Comparison of ENCODE assay signal across 26 cellular contexts in the genomic region with DNA sequence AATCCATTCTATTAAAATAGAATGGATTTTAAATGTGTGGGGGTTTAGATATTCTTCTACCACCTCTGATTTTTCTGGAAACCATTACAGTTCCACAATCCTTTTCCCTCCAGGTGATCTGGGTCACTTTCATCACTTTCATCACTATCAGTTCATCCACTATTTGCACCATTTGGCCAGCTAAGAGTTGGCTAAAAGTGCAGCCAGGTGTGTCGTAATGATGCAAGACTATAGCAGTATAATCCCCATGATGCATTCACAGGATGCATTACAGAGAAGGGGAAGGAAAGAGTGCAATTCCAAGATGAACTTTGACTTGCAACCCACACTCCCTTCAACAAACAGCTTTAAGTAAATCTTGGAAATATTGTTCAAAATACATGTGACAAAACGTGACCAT. TPM values are rescaled to one million over a fixed set of nuclear protein-coding genes. Genes with fewer than 3 reads are reported as not detected.
DNase-seq lines count a peak whose midpoint lies in the region; ATAC-seq, FAIRE-seq and TF ChIP-seq lines count a peak whose summit lies in the region.
"Had no signal": no experiment of that assay in that cellular context is flagged by ENCODE, and none has a peak within 500 bp of the region (broad histone marks: within the 10 kb centered on the region; RNA-seq: fewer than 3 reads in every experiment).

No MANE protein-coding gene starts in this region.

- TF ChIP-seq CTCF in HEK293 (tag by site-specific recombination; IDR thresholded peaks at IDR 0.05): no peak

- H3K36me3 Mint-ChIP-seq in activated T-helper 17 cell treated with anti-CD3 and anti-CD28 coated beads, Interleukin-2, amount 50 U/mL, for 72 hours (ENCODE audit: low read depth): peaks cover 25% of the 10 kb centered on the region

- no peaks in the 10 kb centered on the region for H4K20me1 ChIP-seq in Karpas-422 (ENCODE audit: insufficient read depth, low read depth, low read length)
- H4K20me1 ChIP-seq: BLaER1 had no signal

- no peak overlapping the region for H2AFZ ChIP-seq in Karpas-422 (ENCODE audit: low read length)

- no peak overlapping the region for H3K27ac ChIP-seq in HEK293 (ENCODE audit: extremely low read depth, low read depth, low read length)
- no peak overlapping the region for H3K27ac ChIP-seq in Karpas-422 (ENCODE audit: low read length)
- H3K27ac ChIP-seq: BLaER1 had no signal

- TF ChIP-seq POLR2A in GM12891 (IDR thresholded peaks at IDR 0.05; ENCODE audit: low read depth, low read length): no peak

- peak overlapping the region; percentile 73 for H3K27ac Mint-ChIP-seq in activated T-helper 17 cell treated with anti-CD3 and anti-CD28 coated beads, Interleukin-2, amount 50 U/mL, for 72 hours
- H3K27ac Mint-ChIP-seq: CD8-positive, alpha-beta memory T cell had no signal

- DNase-seq in GM12891 (ENCODE audit: insufficient read length, low spot score): no peak
- DNase-seq in Karpas-422: no peak
- DNase-seq in effector CD4-positive, alpha-beta T cell: no peak
- DNase-seq in NCI-H2107 (lab: John Stamatoyannopoulos, UW): no peak
- DNase-seq: 8988T; ACHN; BE2C; C1 segment of cervical spinal cord; CD4-positive, alpha-beta memory T cell; CD4-positive, CD25-positive, alpha-beta regulatory T cell; CD8-positive, alpha-beta memory T cell; COR-L47; DMS 273 treated with DMSO at 0.1 percent for 48 hours; DMS153; DMS53; DMS79; DND-41; EL; GDM1 had no signal

- H3K9me3 ChIP-seq in HEK293 (ENCODE audit: control insufficient read depth, insufficient read depth, low read depth, low read length): no peaks in the 10 kb centered on the region
- no peaks in the 10 kb centered on the region for H3K9me3 ChIP-seq in Karpas-422 (ENCODE audit: low read length)
- H3K9me3 ChIP-seq: BE2C had no signal

- no peaks in the 10 kb centered on the region for H3K79me2 ChIP-seq in Karpas-422 (ENCODE audit: low read length)

- peaks cover 9 to 66% of the 10 kb centered on the region in 2 experiments; a peak in 2 of 3 replicates for H3K36me3 ChIP-seq in HEK293 (ENCODE audit: control insufficient read depth in 2 of 2, insufficient read depth in 1 of 2, low read length in 2 of 2)
- no peaks in the 10 kb centered on the region for H3K36me3 ChIP-seq in Karpas-422 (ENCODE audit: insufficient read depth, low read length)
- H3K36me3 ChIP-seq: BLaER1 had no signal

- CTCF ChIA-PET in HEK293 (lab: Yijun Ruan, JAX): interaction anchor here (1.9 kb wide), 1 partner anchor 507 kb away, joined by 10 read pairs; no protein-coding TSS in a partner anchor

- peak; percentile 50 for FAIRE-seq in GM12891 (lab: Jason Lieb, UNC)
- FAIRE-seq: A204.1, GM12878 had no signal

- H3K4me3 ChIP-seq in HEK293 (ENCODE audit: low read depth, low read length): no peak overlapping the region
- H3K4me3 ChIP-seq in Karpas-422 (ENCODE audit: low read length): no peak overlapping the region
- H3K4me3 ChIP-seq: BLaER1, GM12878 had no signal

- H3K4me1 ChIP-seq in HEK293 (ENCODE audit: control insufficient read depth, insufficient read depth, low read length) (no peaks in the 10 kb centered on the region), Karpas-422 (ENCODE audit: low read length) (peaks cover 23% of the 10 kb centered on the region)
- H3K4me1 ChIP-seq: BE2C had no signal

- POLR2A ChIA-PET in HEK293 (lab: Yijun Ruan, JAX): no interaction called here

- H3K4me3 Mint-ChIP-seq in activated T-helper 17 cell treated with anti-CD3 and anti-CD28 coated beads, Interleukin-2, amount 50 U/mL, for 72 hours: no peak overlapping the region
- H3K4me3 Mint-ChIP-seq: CD14-positive monocyte; CD4-positive, alpha-beta memory T cell; CD4-positive, CD25-positive, alpha-beta regulatory T cell; CD8-positive, alpha-beta memory T cell had no signal

- no peaks in the 10 kb centered on the region; the same call in 1 of the 2 replicates for H3K27me3 ChIP-seq in Karpas-422 (ENCODE audit: low read length)
- H3K27me3 ChIP-seq: BE2C had no signal

- no peaks in the 10 kb centered on the region for H3K9me2 ChIP-seq in Karpas-422 (replicated peaks; ENCODE audit: insufficient read depth, low read length)

- H3K27me3 Mint-ChIP-seq in activated T-helper 17 cell treated with anti-CD3 and anti-CD28 coated beads, Interleukin-2, amount 50 U/mL, for 72 hours: no peaks in the 10 kb centered on the region
- H3K27me3 Mint-ChIP-seq: CD4-positive, alpha-beta memory T cell; CD4-positive, CD25-positive, alpha-beta regulatory T cell; CD8-positive, alpha-beta memory T cell had no signal

- no peaks in the 10 kb centered on the region for H3K9me3 Mint-ChIP-seq in activated T-helper 17 cell treated with anti-CD3 and anti-CD28 coated beads, Interleukin-2, amount 50 U/mL, for 72 hours
- H3K9me3 Mint-ChIP-seq: CD14-positive monocyte; CD4-positive, alpha-beta memory T cell; CD4-positive, CD25-positive, alpha-beta regulatory T cell; CD8-positive, alpha-beta memory T cell had no signal

- H3K9ac ChIP-seq in Karpas-422 (ENCODE audit: low read length): no peak overlapping the region
- H3K9ac ChIP-seq: BLaER1 had no signal

- H3K4me1 Mint-ChIP-seq in activated T-helper 17 cell treated with anti-CD3 and anti-CD28 coated beads, Interleukin-2, amount 50 U/mL, for 72 hours: peaks cover 12% of the 10 kb centered on the region

- H3K4me2 ChIP-seq in Karpas-422 (ENCODE audit: low read depth, low read length, poor library complexity, severe bottlenecking): peak overlapping the region; percentile 34
- H3K4me2 ChIP-seq: BLaER1 had no signal

- no peak for ATAC-seq in activated T-helper 17 cell treated with anti-CD3 and anti-CD28 coated beads, Interleukin-2, amount 50 U/mL, for 72 hours (replicated peaks)
- ATAC-seq in HG02852 (IDR thresholded peaks at IDR 0.05; ENCODE audit: unreplicated experiment): no peak

TF ChIP-seq in GM12891, 5 proteins besides CTCF, POLR2A, EP300 and RAD21:
- TF ChIP-seq PAX5 (IDR thresholded peaks at IDR 0.05; ENCODE audit: insufficient read depth, low read length, severe bottlenecking): no peak
- no peak for TF ChIP-seq TAF1 (IDR thresholded peaks at IDR 0.05; ENCODE audit: low read depth, low read length)
- TF ChIP-seq POU2F2 (IDR thresholded peaks at IDR 0.05; ENCODE audit: low read depth, low read length): no peak
- no peak for TF ChIP-seq SPI1 (IDR thresholded peaks at IDR 0.05; ENCODE audit: low read depth, low read length)
- no peak for TF ChIP-seq POLR2AphosphoS5 (IDR thresholded peaks at IDR 0.05; ENCODE audit: low read depth, low read length)
TF ChIP-seq in GM12891: peak in this region for 0.

TF ChIP-seq in HEK293, 187 proteins besides CTCF, POLR2A, EP300 and RAD21:
- TF ChIP-seq GLI2 (tag by site-specific recombination; IDR thresholded peaks at IDR 0.05; ENCODE audit: borderline replicate concordance, low read depth) (no peak), PRDM1 (tag by site-specific recombination; IDR thresholded peaks at IDR 0.05) (peak; percentile 53)

RNA-seq across cellular contexts. Expression of a gene that starts 4.9 kb away (rescaled TPM):
- polyA plus RNA-seq in GM12891 (2012; ENCODE audit: low read depth, missing spikeins): 20.6 TPM
- total RNA-seq in Karpas-422 (2014; rRNA removed; shearing (Covaris generic); ENCODE audit: low replicate concordance): not detected in 2 replicates
- 10 to 100 TPM; 19.3 to 32.7 TPM for total RNA-seq in activated T-helper 17 cell treated with anti-CD3 and anti-CD28 coated beads, Interleukin-2, amount 50 U/mL, for 72 hours

RNA-seq across cellular contexts. Expression of a gene that starts 56.0 kb away (rescaled TPM):
- polyA plus RNA-seq in GM12891 (2012; ENCODE audit: low read depth, missing spikeins): 15.8 TPM
- 17.7 and 38.0 TPM in 2 replicates for total RNA-seq in Karpas-422 (2014; rRNA removed; shearing (Covaris generic); ENCODE audit: low replicate concordance)
- total RNA-seq in activated T-helper 17 cell treated with anti-CD3 and anti-CD28 coated beads, Interleukin-2, amount 50 U/mL, for 72 hours: 10 to 100 TPM; 30.6 to 37.6 TPM

RNA-seq across cellular contexts. Expression of a gene that starts 56.1 kb away (rescaled TPM):
- 14.7 TPM for polyA plus RNA-seq in GM12891 (2012; ENCODE audit: low read depth, missing spikeins)
- total RNA-seq in Karpas-422 (2014; rRNA removed; shearing (Covaris generic); ENCODE audit: low replicate concordance): 18.7 and 21.3 TPM in 2 replicates
- 10 to 100 TPM; 20.8 to 32.6 TPM for total RNA-seq in activated T-helper 17 cell treated with anti-CD3 and anti-CD28 coated beads, Interleukin-2, amount 50 U/mL, for 72 hours

Comparison
In these comparisons a context has a peak if more than half of its experiments do, and no peak if none do; other contexts are left out.
1. RNA of a gene that starts 4.9 kb away (total RNA-seq): 19.3 to 32.7 TPM in activated T-helper 17 cell treated with anti-CD3 and anti-CD28 coated beads, Interleukin-2, amount 50 U/mL, for 72 hours; not detected in Karpas-422; every median in the first group is over 10 times any median in the second.